13 cellular contexts compared by ENCODE assay signal in the genomic region with DNA sequence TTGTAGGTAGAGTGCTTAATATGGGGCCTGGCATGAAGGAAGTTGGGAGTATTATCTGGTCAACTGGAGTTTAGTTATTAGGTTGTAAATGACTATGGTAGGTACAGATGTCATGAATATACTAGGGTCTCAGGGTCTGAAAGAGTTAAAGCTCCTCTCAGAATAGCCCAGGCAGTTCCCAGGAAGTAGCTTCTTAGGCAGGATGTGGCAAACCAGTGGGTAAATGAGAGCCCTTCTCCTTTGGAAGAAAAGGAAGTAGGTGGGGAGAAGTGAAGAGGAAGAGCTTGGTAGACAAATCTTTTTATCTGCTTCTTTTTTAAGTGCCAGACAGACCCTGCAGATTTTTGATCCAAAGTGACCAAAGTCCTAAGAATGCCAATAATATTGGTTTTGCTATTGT. TPM values are rescaled to one million over a fixed set of nuclear protein-coding genes. Genes with fewer than 3 reads are reported as not detected.
DNase-seq lines count a peak whose midpoint lies in the region; FAIRE-seq and TF ChIP-seq lines count a peak whose summit lies in the region.
"Had no signal": no experiment of that assay in that cellular context is flagged by ENCODE, and none has a peak within 500 bp of the region (broad histone marks: within the 10 kb centered on the region; RNA-seq: fewer than 3 reads in every experiment).

No MANE protein-coding gene starts in this region.

- no peaks in the 10 kb centered on the region for H3K27me3 Mint-ChIP-seq in activated CD4-positive, alpha-beta T cell treated with anti-CD3 and anti-CD28 coated beads, Interleukin-2, amount 10 ng/mL, durations not matched to agents 24 days and 14 days
- no peaks in the 10 kb centered on the region for H3K27me3 Mint-ChIP-seq in activated naive CD8-positive, alpha-beta T cell treated with anti-CD3 and anti-CD28 coated beads for 36 hours
- H3K27me3 Mint-ChIP-seq in nephron progenitor cell (ENCODE audit: low read depth, poor library complexity), result peaks cover 4% of the 10 kb centered on the region

- TF ChIP-seq POLR2A in NB4 (IDR thresholded peaks at IDR 0.05; ENCODE audit: extremely low read depth, insufficient read length) (no peak), GM12892 (IDR thresholded peaks at IDR 0.05; ENCODE audit: low read depth, low read length) (no peak)

- DNase-seq in activated CD4-positive, alpha-beta T cell treated with anti-CD3 and anti-CD28 coated beads, Interleukin-2, amount 10 ng/mL, durations not matched to agents 24 days and 14 days, result peak; percentile 67
- no peak for DNase-seq in activated CD4-positive, alpha-beta T cell treated with anti-CD3 and anti-CD28 coated beads, Interleukin-2, amount 50 U/mL, for 4 hours
- DNase-seq in NB4 (ENCODE audit: low read depth) (peak; percentile 72), nephron progenitor cell (no peak), GM12892 (ENCODE audit: insufficient read length) (no peak), activated gamma-delta T cell treated with Interleukin-2 at 50 U/mL for 16 hours (no peak)
- DNase-seq in activated naive CD8-positive, alpha-beta T cell treated with anti-CD3 and anti-CD28 coated beads for 36 hours, result no peak
- DNase-seq in stimulated activated CD4-positive, alpha-beta T cell treated with anti-CD3 and anti-CD28 coated beads, Interleukin-1b, Interleukin-23, amount 100 ng/mL, for 48 hours, result no peak
- DNase-seq: activated CD4-positive, alpha-beta T cell treated with anti-CD3 and anti-CD28 coated beads for 1 hour; brain microvascular endothelial cell; MG63; stimulated activated CD8-positive, alpha-beta memory T cell treated with anti-CD3 and anti-CD28 coated beads, Interleukin-4, amount 100 ng/mL, for 48 hours had no signal

- H3K4me3 ChIP-seq in NB4 (ENCODE audit: low read depth, low read length), result no peak overlapping the region
- H3K4me3 ChIP-seq: lung, MG63 had no signal

- peaks cover 38% of the 10 kb centered on the region for H3K36me3 Mint-ChIP-seq in activated CD4-positive, alpha-beta T cell treated with anti-CD3 and anti-CD28 coated beads, Interleukin-2, amount 10 ng/mL, durations not matched to agents 24 days and 14 days (ENCODE audit: low read depth)
- H3K36me3 Mint-ChIP-seq in activated naive CD8-positive, alpha-beta T cell treated with anti-CD3 and anti-CD28 coated beads for 36 hours, result peaks cover 71% of the 10 kb centered on the region
- H3K36me3 Mint-ChIP-seq in nephron progenitor cell (ENCODE audit: low read depth), result peaks cover 30% of the 10 kb centered on the region

- no peaks in the 10 kb centered on the region for H3K9me3 Mint-ChIP-seq in activated CD4-positive, alpha-beta T cell treated with anti-CD3 and anti-CD28 coated beads, Interleukin-2, amount 10 ng/mL, durations not matched to agents 24 days and 14 days
- H3K9me3 Mint-ChIP-seq in activated naive CD8-positive, alpha-beta T cell treated with anti-CD3 and anti-CD28 coated beads for 36 hours, result peaks cover 20% of the 10 kb centered on the region
- H3K9me3 Mint-ChIP-seq in nephron progenitor cell, result peaks cover 15% of the 10 kb centered on the region

- H3K4me1 Mint-ChIP-seq in activated CD4-positive, alpha-beta T cell treated with anti-CD3 and anti-CD28 coated beads, Interleukin-2, amount 10 ng/mL, durations not matched to agents 24 days and 14 days, result peaks cover 67% of the 10 kb centered on the region
- H3K4me1 Mint-ChIP-seq in activated naive CD8-positive, alpha-beta T cell treated with anti-CD3 and anti-CD28 coated beads for 36 hours, result peaks cover 69% of the 10 kb centered on the region
- H3K4me1 Mint-ChIP-seq in nephron progenitor cell, result peaks cover 39% of the 10 kb centered on the region

- intact Hi-C loops in activated CD4-positive, alpha-beta T cell treated with anti-CD3 and anti-CD28 coated beads, Interleukin-2, amount 10 ng/mL, durations not matched to agents 24 days and 14 days (cut with micrococcal nuclease), result no loop called here

- peak overlapping the region; percentile 78 for H3K4me3 Mint-ChIP-seq in activated CD4-positive, alpha-beta T cell treated with anti-CD3 and anti-CD28 coated beads, Interleukin-2, amount 10 ng/mL, durations not matched to agents 24 days and 14 days
- H3K4me3 Mint-ChIP-seq in activated naive CD8-positive, alpha-beta T cell treated with anti-CD3 and anti-CD28 coated beads for 36 hours, result peak overlapping the region; percentile 38
- H3K4me3 Mint-ChIP-seq in nephron progenitor cell, result no peak overlapping the region

- no peak for FAIRE-seq in GM12892 (lab: Jason Lieb, UNC)

- peak overlapping the region; percentile 54 for H3K27ac Mint-ChIP-seq in activated CD4-positive, alpha-beta T cell treated with anti-CD3 and anti-CD28 coated beads, Interleukin-2, amount 10 ng/mL, durations not matched to agents 24 days and 14 days
- H3K27ac Mint-ChIP-seq in activated naive CD8-positive, alpha-beta T cell treated with anti-CD3 and anti-CD28 coated beads for 36 hours, result peak overlapping the region; percentile 2
- H3K27ac Mint-ChIP-seq in nephron progenitor cell, result peak overlapping the region; percentile 40

- TF ChIP-seq CTCF in NB4 (IDR thresholded peaks at IDR 0.05; ENCODE audit: low read depth, low read length) (no peak), nephron progenitor cell (IDR thresholded peaks at IDR 0.05) (no peak)

RNA-seq across cellular contexts. Expression of a gene that starts 24.5 kb away (rescaled TPM):
- total RNA-seq in activated CD4-positive, alpha-beta T cell treated with anti-CD3 and anti-CD28 coated beads, Interleukin-2, amount 10 ng/mL, durations not matched to agents 24 days and 14 days, result 98.9 and 106 TPM in 2 replicates
- 100 to 1,000 TPM; 103 to 108 TPM for total RNA-seq in activated naive CD8-positive, alpha-beta T cell treated with anti-CD3 and anti-CD28 coated beads for 36 hours
- polyA plus RNA-seq in GM12892 (2012; ENCODE audit: missing spikeins), result 75.2 TPM

RNA-seq across cellular contexts. Expression of a gene that starts 54.7 kb away (rescaled TPM):
- total RNA-seq in activated CD4-positive, alpha-beta T cell treated with anti-CD3 and anti-CD28 coated beads, Interleukin-2, amount 10 ng/mL, durations not matched to agents 24 days and 14 days, result 56.2 and 60.0 TPM in 2 replicates
- total RNA-seq in activated naive CD8-positive, alpha-beta T cell treated with anti-CD3 and anti-CD28 coated beads for 36 hours, result 10 to 100 TPM; 78.4 to 78.7 TPM
- 34.1 TPM for polyA plus RNA-seq in GM12892 (2012; ENCODE audit: missing spikeins)

Comparison
In these comparisons a context has a peak if more than half of its experiments do, and no peak if none do; other contexts are left out.
1. DNase-seq: peak in activated CD4-positive, alpha-beta T cell treated with anti-CD3 and anti-CD28 coated beads, Interleukin-2, amount 10 ng/mL, durations not matched to agents 24 days and 14 days (single experiment) and NB4 (single experiment); none in activated CD4-positive, alpha-beta T cell treated with anti-CD3 and anti-CD28 coated beads, Interleukin-2, amount 50 U/mL, for 4 hours (0 of 2), activated naive CD8-positive, alpha-beta T cell treated with anti-CD3 and anti-CD28 coated beads for 36 hours (single experiment), nephron progenitor cell (single experiment), stimulated activated CD4-positive, alpha-beta T cell treated with anti-CD3 and anti-CD28 coated beads, Interleukin-1b, Interleukin-23, amount 100 ng/mL, for 48 hours (single experiment), GM12892 (single experiment) and activated gamma-delta T cell treated with Interleukin-2 at 50 U/mL for 16 hours (single experiment).
2. H3K27ac Mint-ChIP-seq: peak in every context shown above with its lines; median percentile 54 in activated CD4-positive, alpha-beta T cell treated with anti-CD3 and anti-CD28 coated beads, Interleukin-2, amount 10 ng/mL, durations not matched to agents 24 days and 14 days; 40 in nephron progenitor cell; 2 in activated naive CD8-positive, alpha-beta T cell treated with anti-CD3 and anti-CD28 coated beads for 36 hours.